26 cellular contexts compared by ENCODE assay signal in the genomic region with DNA sequence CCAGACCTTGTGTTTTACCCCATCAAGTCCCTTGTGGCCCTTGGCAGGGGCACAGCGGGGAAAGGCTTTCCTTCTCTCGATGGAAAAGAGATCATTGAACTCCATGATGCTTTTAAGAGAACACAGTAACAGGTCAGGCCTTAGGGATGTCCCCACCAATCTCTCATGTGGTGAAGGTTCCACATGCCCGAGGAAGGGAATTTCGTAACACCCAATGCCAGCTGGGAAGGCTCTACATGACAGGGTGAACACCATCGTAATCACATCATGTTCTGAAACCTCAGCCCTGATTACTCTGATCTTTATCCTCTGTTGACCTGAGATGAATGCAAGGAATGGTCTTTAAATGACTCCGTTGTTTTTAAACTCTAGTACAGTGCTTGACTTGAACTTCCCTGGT.
"Had no signal": no experiment of that assay in that cellular context is flagged by ENCODE, and none has a peak within 500 bp of the region (broad histone marks: within the 10 kb centered on the region; RNA-seq: fewer than 3 reads in every experiment).

No MANE protein-coding gene starts in this region.

- H3K9me3 Mint-ChIP-seq: activated naive CD8-positive, alpha-beta T cell treated with anti-CD3 and anti-CD28 coated beads, Interleukin-2, amount 10 ng/mL, durations not matched to agents 7 days and 5 days; activated T-cell treated with anti-CD3 and anti-CD28 coated beads, Interleukin-2, amount 50 U/mL, for 4 hours; memory B cell; neural crest cell had no signal

- H3K4me3 ChIP-seq: mucosa of descending colon, sigmoid colon, spleen, thoracic aorta, upper lobe of left lung had no signal

- H3K4me3 Mint-ChIP-seq: activated naive CD8-positive, alpha-beta T cell treated with anti-CD3 and anti-CD28 coated beads, Interleukin-2, amount 10 ng/mL, durations not matched to agents 7 days and 5 days; activated T-cell treated with anti-CD3 and anti-CD28 coated beads, Interleukin-2, amount 50 U/mL, for 4 hours; endodermal cell; memory B cell; naive thymus-derived CD4-positive, alpha-beta T cell; neural crest cell had no signal

- H3K4me1 ChIP-seq: upper lobe of left lung had no signal

- H3K27me3 Mint-ChIP-seq: activated naive CD8-positive, alpha-beta T cell treated with anti-CD3 and anti-CD28 coated beads, Interleukin-2, amount 10 ng/mL, durations not matched to agents 7 days and 5 days had no signal

- H3K27ac Mint-ChIP-seq: activated naive CD8-positive, alpha-beta T cell treated with anti-CD3 and anti-CD28 coated beads, Interleukin-2, amount 10 ng/mL, durations not matched to agents 7 days and 5 days; activated T-helper 2 cell treated with anti-CD3 and anti-CD28 coated beads, Interferon-gamma antibody, Interleukin-2, Interleukin-4, amounts not matched to agents 10 μg/mL and 5 μg/mL and 100 μg/mL, durations not matched to agents 14 hours and 24 hours and 36 hours; endodermal cell; memory B cell; naive thymus-derived CD4-positive, alpha-beta T cell had no signal

- DNase-seq: activated CD4-positive, alpha-beta T cell treated with anti-CD3 and anti-CD28 coated beads for 4 hours; activated CD4-positive, alpha-beta T cell treated with anti-CD3 and anti-CD28 coated beads, Interleukin-2, amount 50 U/mL, for 48 hours; activated CD4-positive, CD25-positive, alpha-beta regulatory T cell; activated CD8-positive, alpha-beta memory T cell treated with anti-CD3 and anti-CD28 coated beads, Interleukin-2, amount 50 U/mL, for 48 hours; activated naive CD4-positive, alpha-beta T cell treated with Interleukin-2 at 50 U/mL for 16 hours; activated naive CD8-positive, alpha-beta T cell treated with anti-CD3 and anti-CD28 coated beads, Interleukin-2, amount 10 ng/mL, durations not matched to agents 7 days and 5 days; activated T-cell treated with anti-CD3 and anti-CD28 coated beads, Interleukin-2, amount 50 U/mL, for 4 hours; amniotic stem cell; cerebellar nuclear complex; cortex of kidney; endodermal cell; hippocampal formation; mucosa of descending colon; naive thymus-derived CD4-positive, alpha-beta T cell; occipital lobe; retina; sigmoid colon; spleen; stimulated activated CD4-positive, alpha-beta T cell treated with anti-CD3 and anti-CD28 coated beads, Interleukin-4, amount 100 ng/mL, for 1 hour; stimulated activated naive CD4-positive, alpha-beta T cell treated with Interleukin-2 at 50 U/mL for 16 hours; T-helper 1 cell; upper lobe of left lung had no signal

- H3K27ac ChIP-seq: thoracic aorta, upper lobe of left lung had no signal

- H3K27me3 ChIP-seq: sigmoid colon, spleen, upper lobe of left lung had no signal

- H3K9me3 ChIP-seq: mucosa of descending colon, sigmoid colon, spleen, thoracic aorta, upper lobe of left lung had no signal

- H3K36me3 Mint-ChIP-seq: activated naive CD8-positive, alpha-beta T cell treated with anti-CD3 and anti-CD28 coated beads, Interleukin-2, amount 10 ng/mL, durations not matched to agents 7 days and 5 days; memory B cell; naive thymus-derived CD4-positive, alpha-beta T cell had no signal

- H3K36me3 ChIP-seq: sigmoid colon, spleen, thoracic aorta, upper lobe of left lung had no signal

- H3K4me1 Mint-ChIP-seq: activated naive CD8-positive, alpha-beta T cell treated with anti-CD3 and anti-CD28 coated beads, Interleukin-2, amount 10 ng/mL, durations not matched to agents 7 days and 5 days; memory B cell; naive thymus-derived CD4-positive, alpha-beta T cell had no signal

- ATAC-seq: activated T-cell treated with anti-CD3 and anti-CD28 coated beads, Interleukin-2, amount 50 U/mL, for 4 hours; mucosa of descending colon; naive thymus-derived CD4-positive, alpha-beta T cell had no signal
